In genomic region chr3:125080077-125080476, GRCh38 we compare ENCODE assay signal across 22 cellular contexts. TPM values are rescaled to one million over a fixed set of nuclear protein-coding genes. Genes with fewer than 3 reads are reported as not detected.
DNase-seq lines count a peak whose midpoint lies in the region; ATAC-seq, FAIRE-seq and TF ChIP-seq lines count a peak whose summit lies in the region.
"Had no signal": no experiment of that assay in that cellular context is flagged by ENCODE, and none has a peak within 500 bp of the region (broad histone marks: within the 10 kb centered on the region; RNA-seq: fewer than 3 reads in every experiment).

No MANE protein-coding gene starts in this region.

- intact Hi-C loops in esophagus muscularis mucosa (cut with DNase I), result no loop called here
- intact Hi-C loops in gastrocnemius medialis (cut with DNase I; ENCODE audit: low total_unique reads), result no loop called here

- TF ChIP-seq CTCF in A549 (IDR thresholded peaks at IDR 0.05), result no peak
- TF ChIP-seq CTCF in HFFc6 (IDR thresholded peaks at IDR 0.05), result no peak
- TF ChIP-seq CTCF in esophagus muscularis mucosa (IDR thresholded peaks at IDR 0.05), result no peak
- TF ChIP-seq CTCF in gastrocnemius medialis (IDR thresholded peaks at IDR 0.05 in 4 of 5, conservative IDR thresholded peaks at IDR 0.05 in 1 of 5), result no peak

- ATAC-seq in A549 (no peak), gastrocnemius medialis (peak in 1 of 2 donors; percentile 22), HG03175 (IDR thresholded peaks at IDR 0.05; ENCODE audit: unreplicated experiment) (no peak), GM18870 (IDR thresholded peaks at IDR 0.05; ENCODE audit: unreplicated experiment) (no peak)

- peaks cover 4% of the 10 kb centered on the region; the same call in 1 of the 2 replicates for H3K27me3 Mint-ChIP-seq in HFFc6 (ENCODE audit: insufficient read depth)

- H3K36me3 ChIP-seq in esophagus muscularis mucosa (no peaks in the 10 kb centered on the region), gastrocnemius medialis (no peaks in the 10 kb centered on the region)
- H3K36me3 ChIP-seq: BLaER1, HAP-1 had no signal

- CTCF ChIA-PET in A549 (lab: Yijun Ruan, JAX), result interaction anchor here (1.2 to 2.2 kb wide), 4 partner anchors 8 to 85 kb away, joined by 3 to 7 read pairs (median 3); no protein-coding TSS in a partner anchor

- TF ChIP-seq POLR2A in A549 (IDR thresholded peaks at IDR 0.05; ENCODE audit: low read length) (no peak), esophagus muscularis mucosa (IDR thresholded peaks at IDR 0.05; ENCODE audit: low read depth) (no peak), gastrocnemius medialis (IDR thresholded peaks at IDR 0.05) (no peak)

- TF ChIP-seq RAD21 in A549 (conservative IDR thresholded peaks at IDR 0.05 in 1 of 2, IDR thresholded peaks at IDR 0.05 in 1 of 2), result no peak

- H3K27me3 ChIP-seq in esophagus muscularis mucosa, result no peaks in the 10 kb centered on the region
- no peaks in the 10 kb centered on the region for H3K27me3 ChIP-seq in gastrocnemius medialis
- H3K27me3 ChIP-seq: BLaER1, SJSA1 had no signal

- DNase-seq in A549 (ENCODE audit: low read depth in 1 of 2, low spot score in 1 of 2), result no peak
- DNase-seq in HFFc6, result no peak
- peak; percentile 39 for DNase-seq in esophagus muscularis mucosa (ENCODE audit: extremely low spot score)
- no peak for DNase-seq in gastrocnemius medialis
- no peak for DNase-seq in NCI-H146 (lab: John Stamatoyannopoulos, UW)
- DNase-seq: CD4-positive, CD25-positive, alpha-beta regulatory T cell; GOT3; NCI-H1092 treated with DMSO at 0.1 percent for 48 hours; NCI-H1436; NCI-H187 treated with DMSO at 0.1 percent for 48 hours; NCI-H2107; NCI-H524 treated with DMSO at 0.1 percent for 48 hours; NCI-H774; NK-92 treated with Interleukin-12 subunit alpha and Interleukin-12 subunit beta, amount 100 ng/mL, for 24 hours; Right ventricle myocardium superior; RPMI8226 had no signal

- WGBS in A549 (ENCODE audit: missing lambda C conversion rate), result 80% methylated on average over 1 of the region's 1 CpG
- WGBS in esophagus muscularis mucosa, result 100% methylated on average over 1 of the region's 1 CpG

- H3K4me3 ChIP-seq in A549 (no peak overlapping the region), esophagus muscularis mucosa (no peak overlapping the region), gastrocnemius medialis (no peak overlapping the region)
- H3K4me3 ChIP-seq: BLaER1, HAP-1, SJSA1 had no signal

- POLR2A ChIA-PET in A549 (lab: Yijun Ruan, JAX), result interaction anchor here (1.1 kb wide), 1 partner anchor 17 kb away, joined by 3 read pairs; no protein-coding TSS in a partner anchor

- FAIRE-seq in A549 (lab: Jason Lieb, UNC), result no peak
- FAIRE-seq: D721Med had no signal

- H3K4me1 ChIP-seq in A549 (peaks cover 22% of the 10 kb centered on the region), esophagus muscularis mucosa (no peaks in the 10 kb centered on the region), gastrocnemius medialis (peaks cover 0 to 4% of the 10 kb centered on the region in 2 donors)
- H3K4me1 ChIP-seq: HAP-1 had no signal

- H3K4me3 Mint-ChIP-seq in HFFc6, result no peak overlapping the region
- H3K4me3 Mint-ChIP-seq: CD4-positive, CD25-positive, alpha-beta regulatory T cell had no signal

- peaks cover 7% of the 10 kb centered on the region for H3K36me3 Mint-ChIP-seq in HFFc6 (ENCODE audit: low read depth)
- H3K36me3 Mint-ChIP-seq: CD4-positive, CD25-positive, alpha-beta regulatory T cell had no signal

- H3K4me1 Mint-ChIP-seq in HFFc6 (ENCODE audit: low read depth), result peaks cover 63% of the 10 kb centered on the region
- H3K4me1 Mint-ChIP-seq: CD4-positive, CD25-positive, alpha-beta regulatory T cell had no signal

- no peak for TF ChIP-seq EP300 in A549 (IDR thresholded peaks at IDR 0.05)
- no peak for TF ChIP-seq EP300 in esophagus muscularis mucosa (IDR thresholded peaks at IDR 0.05)

- peak overlapping the region; percentile 57; the same call in 1 of the 2 replicates for H3K27ac Mint-ChIP-seq in HFFc6

- in situ Hi-C loops in gastrocnemius medialis (cut with MboI; ENCODE audit: low sequenced_read_pairs in 4 of 4), result no loop called here

- peak overlapping the region; percentile 45; the same call in 1 of the 3 replicates for H3K4me2 ChIP-seq in A549
- H3K4me2 ChIP-seq: BLaER1 had no signal

- H3K27ac ChIP-seq in A549, result peak overlapping the region in 1 of 2 experiments; percentile 58; a peak in 3 of 6 replicates
- no peak overlapping the region for H3K27ac ChIP-seq in esophagus muscularis mucosa (replicated peaks in 1 of 4)
- peak overlapping the region; percentile 51 to 73 (median 60) for H3K27ac ChIP-seq in gastrocnemius medialis
- H3K27ac ChIP-seq: BLaER1 had no signal

- peaks cover 6% of the 10 kb centered on the region; the same call in 1 of the 2 replicates for H3K9me3 Mint-ChIP-seq in HFFc6
- H3K9me3 Mint-ChIP-seq: CD4-positive, CD25-positive, alpha-beta regulatory T cell had no signal

- H3K9me3 ChIP-seq in A549 (no peaks in the 10 kb centered on the region), esophagus muscularis mucosa (no peaks in the 10 kb centered on the region), gastrocnemius medialis (no peaks in the 10 kb centered on the region)
- H3K9me3 ChIP-seq: BLaER1, HAP-1 had no signal

TF ChIP-seq in A549, 52 proteins besides CTCF, POLR2A, EP300 and RAD21:
- TF ChIP-seq HES2 (IDR thresholded peaks at IDR 0.05) (no peak), CBX8 (IDR thresholded peaks at IDR 0.05) (no peak), PHF8 (IDR thresholded peaks at IDR 0.05; ENCODE audit: borderline replicate concordance, low read depth) (no peak), HOXB5 (CRISPR knock-in tag; IDR thresholded peaks at IDR 0.05) (no peak), JUN (IDR thresholded peaks at IDR 0.05) (no peak), ZNF302 (CRISPR knock-in tag; IDR thresholded peaks at IDR 0.05) (no peak), EHF (CRISPR knock-in tag; IDR thresholded peaks at IDR 0.05) (no peak), SREBF2 (IDR thresholded peaks at IDR 0.05) (no peak), CBX2 (IDR thresholded peaks at IDR 0.05; ENCODE audit: borderline replicate concordance, low read depth) (no peak), HMGXB4 (CRISPR knock-in tag; IDR thresholded peaks at IDR 0.05; ENCODE audit: borderline replicate concordance) (no peak), NFE2L2 (conservative IDR thresholded peaks at IDR 0.05; ENCODE audit: low read length) (no peak), NR3C1 (IDR thresholded peaks at IDR 0.05) (no peak), BHLHE40 (IDR thresholded peaks at IDR 0.05; ENCODE audit: low read depth, low read length) (no peak), GATA3 (IDR thresholded peaks at IDR 0.05; ENCODE audit: borderline replicate concordance) (no peak), MYC (IDR thresholded peaks at IDR 0.05; ENCODE audit: borderline replicate concordance, low read length) (no peak), FOXS1 (CRISPR knock-in tag; IDR thresholded peaks at IDR 0.05) (no peak), HEYL (CRISPR knock-in tag; IDR thresholded peaks at IDR 0.05) (no peak), POLR2AphosphoS2 (conservative IDR thresholded peaks at IDR 0.05; ENCODE audit: low read length) (no peak), RFX5 (IDR thresholded peaks at IDR 0.05) (no peak)

RNA-seq across cellular contexts. Expression of gene HEG1, which starts 24.3 kb away (rescaled TPM):
- 5.4 and 7.9 TPM in 2 replicates for polyA plus RNA-seq in A549 (2011; rRNA removed)
- polyA plus RNA-seq in A549 (2012; cell fraction: cytosol; rRNA removed), result 2.7 and 3.8 TPM in 2 replicates
- 4.4 and 5.4 TPM in 2 replicates for polyA plus RNA-seq in A549 (2012; cell fraction: nucleus; rRNA removed)
- polyA plus RNA-seq in A549 (2017; fragmentation: RNase III; extraction: RNeasy Plus Mini Kit Qiagen cat#74134 plus additional on column Dnase treatment), result 5.6 to 6.6 TPM (median 5.9 TPM) in 3 replicates
- polyA minus RNA-seq in A549 (2011; rRNA and poly(A)+ RNA removed), result 8.3 and 13.1 TPM in 2 replicates
- total RNA-seq in HFFc6 (2021; fragmentation: NEBNext Ultra II Directional; extraction: Animal tissue kit (Norgen Biotek cat#: 25700)), result 100 to 1,000 TPM in 4 of 6 experiments, 10 to 100 TPM in 2; 88.6 to 126 (median 105) TPM
- total RNA-seq in esophagus muscularis mucosa, result 10 to 100 TPM; 47.8 to 91.7 (median 76.8) TPM
- total RNA-seq in gastrocnemius medialis, result 10 to 100 TPM in 3 of 4 donors, 1 to 10 TPM in 1; 9.8 to 27.1 (median 17.6) TPM

Comparison
In these comparisons a context has a peak if more than half of its experiments do, and no peak if none do; other contexts are left out.
1. H3K27ac ChIP-seq: peak in gastrocnemius medialis (4 of 4); none in esophagus muscularis mucosa (0 of 4).